ENCODE assay signal across 10 cellular contexts in the genomic region with DNA sequence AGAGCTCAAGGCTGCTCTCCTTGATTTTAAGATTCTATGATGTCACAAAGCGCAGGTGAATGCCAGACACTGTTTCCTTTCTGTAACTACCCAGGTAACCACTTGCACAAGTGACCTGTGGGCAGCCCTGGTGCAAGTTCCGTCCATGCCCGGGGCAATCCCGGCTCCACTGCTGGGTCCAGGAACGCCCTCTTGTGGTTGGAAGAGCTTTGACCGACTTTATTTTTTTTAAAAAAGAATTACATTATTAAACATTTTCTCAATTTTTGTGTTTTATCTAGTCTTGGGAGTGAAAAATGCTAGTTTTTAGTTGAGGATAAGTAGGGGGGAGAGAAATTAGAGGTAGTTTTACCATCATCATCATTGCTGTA.
DNase-seq lines count a peak whose midpoint lies in the region; ATAC-seq and TF ChIP-seq lines count a peak whose summit lies in the region.
"Had no signal": no experiment of that assay in that cellular context is flagged by ENCODE, and none has a peak within 500 bp of the region (broad histone marks: within the 10 kb centered on the region; RNA-seq: fewer than 3 reads in every experiment).

No MANE protein-coding gene starts in this region.

- H2AFZ ChIP-seq in MM.1S (ENCODE audit: low read length), result no peak overlapping the region

- DNase-seq in AG10803 (ENCODE audit: low read depth) (peak; percentile 6), M059J (ENCODE audit: low read depth) (peak; percentile 49), chondrocyte (ENCODE audit: low spot score) (no peak), lung (ENCODE audit: low spot score) (no peak), MM.1S (no peak), NCI-H1092 (lab: John Stamatoyannopoulos, UW) (no peak), activated gamma-delta T cell (lab: John Stamatoyannopoulos, UW) (no peak)
- DNase-seq in activated T-cell treated with anti-CD3 and anti-CD28 coated beads, Interleukin-2, amount 50 U/mL, for 48 hours, result no peak
- DNase-seq: Caco-2, naive B cell had no signal

- H3K27me3 Mint-ChIP-seq in chondrocyte (ENCODE audit: low read depth), result peaks cover 4% of the 10 kb centered on the region

- no peak overlapping the region for H3K4me2 ChIP-seq in MM.1S (ENCODE audit: low read depth, low read length)

- no peak for ATAC-seq in lung (ENCODE audit: insufficient read depth, low FRiP score)

- H3K9me3 ChIP-seq in lung (ENCODE audit: control insufficient read depth in 2 of 2, insufficient read depth in 1 of 2, low read length in 1 of 2) (peaks cover 0 to 4% of the 10 kb centered on the region in 2 donors), MM.1S (replicated peaks; ENCODE audit: insufficient read depth, low read length) (no peaks in the 10 kb centered on the region)

- TF ChIP-seq CTCF in AG10803 (conservative IDR thresholded peaks at IDR 0.05; ENCODE audit: low read length) (peak; percentile 48), chondrocyte (IDR thresholded peaks at IDR 0.05) (peak; percentile 82), lung (IDR thresholded peaks at IDR 0.05; ENCODE audit: control extremely low read depth, extremely low read depth) (peak; percentile 2), MM.1S (IDR thresholded peaks at IDR 0.05; ENCODE audit: low read length) (no peak)

- H3K4me1 Mint-ChIP-seq in chondrocyte (ENCODE audit: low read depth), result peaks cover 23% of the 10 kb centered on the region

- 31 to 34% methylated on average over 6 of the region's 6 CpGs for WGBS in lung, 2 donors

- H3K9ac ChIP-seq in MM.1S (ENCODE audit: low read length), result no peak overlapping the region

- H3K27ac Mint-ChIP-seq in chondrocyte (ENCODE audit: unreplicated experiment), result no peak overlapping the region

- H4K20me1 ChIP-seq in MM.1S (ENCODE audit: insufficient read depth, low read length), result no peaks in the 10 kb centered on the region

- H3K4me3 Mint-ChIP-seq in chondrocyte (ENCODE audit: unreplicated experiment), result no peak overlapping the region

- no peaks in the 10 kb centered on the region for H3K36me3 Mint-ChIP-seq in chondrocyte (ENCODE audit: low read depth)

- H3K27me3 ChIP-seq in lung (ENCODE audit: control insufficient read depth, insufficient read depth), result no peaks in the 10 kb centered on the region
- no peaks in the 10 kb centered on the region for H3K27me3 ChIP-seq in MM.1S (replicated peaks; ENCODE audit: insufficient read depth, low read length)

- peak overlapping the region in 1 of 2 donors; percentile 98 for H3K27ac ChIP-seq in lung (ENCODE audit: low read depth in 1 of 2, low read length in 1 of 2)
- no peak overlapping the region for H3K27ac ChIP-seq in MM.1S (ENCODE audit: low read length)

- H3K9me3 Mint-ChIP-seq in chondrocyte (ENCODE audit: low read depth), result no peaks in the 10 kb centered on the region

- H3K4me3 ChIP-seq in AG10803 (ENCODE audit: low read length) (no peak overlapping the region), lung (no peak overlapping the region), MM.1S (ENCODE audit: low read length) (no peak overlapping the region)

- H3K79me2 ChIP-seq in MM.1S (ENCODE audit: low read length), result no peaks in the 10 kb centered on the region

- H3K4me1 ChIP-seq in lung (ENCODE audit: control insufficient read depth in 2 of 2, insufficient read depth in 2 of 2, low read length in 2 of 2) (peaks cover 2% of the 10 kb centered on the region in 2 donors), MM.1S (ENCODE audit: low read length) (no peaks in the 10 kb centered on the region)

- no peaks in the 10 kb centered on the region for H3K9me2 ChIP-seq in MM.1S (replicated peaks; ENCODE audit: insufficient read depth, low read length)

- H3K36me3 ChIP-seq in lung (ENCODE audit: control insufficient read depth in 2 of 2, insufficient read depth in 2 of 2, low read length in 2 of 2) (no peaks in the 10 kb centered on the region), MM.1S (replicated peaks; ENCODE audit: insufficient read depth, low read length) (no peaks in the 10 kb centered on the region)

- H3F3A ChIP-seq in MM.1S (ENCODE audit: insufficient read depth, low read length), result no peaks in the 10 kb centered on the region

Comparison
In these comparisons a context has a peak if more than half of its experiments do, and no peak if none do; other contexts are left out.
1. DNase-seq: peak in AG10803 (single experiment) and M059J (single experiment); none in chondrocyte (single experiment), lung (single experiment), MM.1S (single experiment), activated T-cell treated with anti-CD3 and anti-CD28 coated beads, Interleukin-2, amount 50 U/mL, for 48 hours (0 of 2), NCI-H1092 (single experiment) and activated gamma-delta T cell (single experiment).